8 cellular contexts compared by ENCODE assay signal in genomic region chr1:7953850-7954609, GRCh38. TPM values are rescaled to one million over a fixed set of nuclear protein-coding genes. Genes with fewer than 3 reads are reported as not detected.
DNase-seq lines count a peak whose midpoint lies in the region; ATAC-seq and TF ChIP-seq lines count a peak whose summit lies in the region.

No MANE protein-coding gene starts in this region.

- TF ChIP-seq CTCF in SK-N-SH (IDR thresholded peaks at IDR 0.05) = no peak
- TF ChIP-seq CTCF in prostate gland (IDR thresholded peaks at IDR 0.05) = peak in 1 of 4 experiments; percentile 25

- POLR2A ChIA-PET in SK-N-SH (lab: Yijun Ruan, JAX) = no interaction called here

- 6% methylated on average over 21 of the region's 65 CpGs for WGBS in SK-N-SH (ENCODE audit: low lambda C conversion rate)
- WGBS in prostate gland = 2% methylated on average over 58 of the region's 65 CpGs

- peak overlapping the region; percentile 96 for H3K27ac Mint-ChIP-seq in activated naive CD4-positive, alpha-beta T cell treated with anti-CD3 and anti-CD28 coated beads, Interleukin-2, amount 50 U/mL, for 24 hours

- H3K9me3 Mint-ChIP-seq in activated naive CD4-positive, alpha-beta T cell treated with anti-CD3 and anti-CD28 coated beads, Interleukin-2, amount 50 U/mL, for 24 hours = no peaks in the 10 kb centered on the region

- no peaks in the 10 kb centered on the region for H4K20me1 ChIP-seq in SK-N-SH (ENCODE audit: insufficient read depth)

- H3K9me2 ChIP-seq in SK-N-SH = no peaks in the 10 kb centered on the region

- H3K4me3 ChIP-seq in SK-N-SH (ENCODE audit: low read depth in 2 of 2, low read length in 1 of 2) (peak overlapping the region; percentile 56 to 58), prostate gland (peak overlapping the region; percentile 38 to 46)

- TF ChIP-seq EP300 in SK-N-SH (IDR thresholded peaks at IDR 0.05; ENCODE audit: borderline replicate concordance in 1 of 2, low read depth in 1 of 2, low read length in 1 of 2) = no peak

- CTCF ChIA-PET in SK-N-SH (lab: Yijun Ruan, JAX) = no interaction called here

- peak overlapping the region; percentile 97 for H2AFZ ChIP-seq in SK-N-SH (ENCODE audit: low read depth)

- peak overlapping the region in 1 of 2 experiments; percentile 87; a peak in 3 of 4 replicates for H3K27ac ChIP-seq in SK-N-SH (ENCODE audit: low read depth in 2 of 2, low read length in 1 of 2)
- peak overlapping the region; percentile 60 to 71 for H3K27ac ChIP-seq in prostate gland

- peak overlapping the region; percentile 43 for H3K9ac ChIP-seq in SK-N-SH

- DNase-seq in DMS79 treated with DMSO at 0.1 percent for 48 hours (lab: John Stamatoyannopoulos, UW) (peak; percentile 78), LHCN-M2 (ENCODE audit: low read depth) (peak; percentile 78), SK-N-SH (peak; percentile 96), glomerular visceral epithelial cell (ENCODE audit: extremely low spot score) (peak; percentile 89), prostate gland (ENCODE audit: low spot score) (peak; percentile 85), ureter (ENCODE audit: low spot score) (peak; percentile 95)

- H3K27me3 Mint-ChIP-seq in activated naive CD4-positive, alpha-beta T cell treated with anti-CD3 and anti-CD28 coated beads, Interleukin-2, amount 50 U/mL, for 24 hours = no peaks in the 10 kb centered on the region

- peak; percentile 58 for TF ChIP-seq POLR2A in prostate gland (IDR thresholded peaks at IDR 0.05)

- no peak for TF ChIP-seq RAD21 in SK-N-SH (IDR thresholded peaks at IDR 0.05; ENCODE audit: low read length)

- H3K4me3 Mint-ChIP-seq in activated naive CD4-positive, alpha-beta T cell treated with anti-CD3 and anti-CD28 coated beads, Interleukin-2, amount 50 U/mL, for 24 hours = peak overlapping the region; percentile 90

- ATAC-seq in GM21717 (IDR thresholded peaks at IDR 0.05; ENCODE audit: unreplicated experiment) = peak; percentile 94

- intact Hi-C loops in prostate gland (cut with DNase I) = no loop called here

- peaks cover 9% of the 10 kb centered on the region for H3F3A ChIP-seq in SK-N-SH (replicated peaks; ENCODE audit: insufficient read depth)

- H3K4me1 ChIP-seq in SK-N-SH (ENCODE audit: control insufficient read depth in 1 of 2, insufficient read depth in 2 of 2, low read depth in 1 of 2, low read length in 1 of 2) = peaks cover 0 to 6% of the 10 kb centered on the region in 2 experiments; a peak in 2 of 4 replicates
- H3K4me1 ChIP-seq in prostate gland (replicated peaks) = no peaks in the 10 kb centered on the region

- H3K36me3 ChIP-seq in SK-N-SH (replicated peaks in 1 of 2; ENCODE audit: control insufficient read depth in 1 of 2, insufficient read depth in 2 of 2, low read length in 1 of 2) (no peaks in the 10 kb centered on the region), prostate gland (no peaks in the 10 kb centered on the region)

- peaks cover 59% of the 10 kb centered on the region for H3K4me1 Mint-ChIP-seq in activated naive CD4-positive, alpha-beta T cell treated with anti-CD3 and anti-CD28 coated beads, Interleukin-2, amount 50 U/mL, for 24 hours

- no peaks in the 10 kb centered on the region for H3K79me2 ChIP-seq in SK-N-SH (ENCODE audit: insufficient read depth)

- H3K9me3 ChIP-seq in SK-N-SH (no peaks in the 10 kb centered on the region), prostate gland (no peaks in the 10 kb centered on the region)

- H3K4me2 ChIP-seq in SK-N-SH = peak overlapping the region; percentile 74

- H3K27me3 ChIP-seq in SK-N-SH (ENCODE audit: insufficient read depth) = no peaks in the 10 kb centered on the region
- H3K27me3 ChIP-seq in prostate gland (replicated peaks; ENCODE audit: insufficient read depth) = no peaks in the 10 kb centered on the region

- no peaks in the 10 kb centered on the region for H3K36me3 Mint-ChIP-seq in activated naive CD4-positive, alpha-beta T cell treated with anti-CD3 and anti-CD28 coated beads, Interleukin-2, amount 50 U/mL, for 24 hours

TF ChIP-seq in SK-N-SH, 30 proteins besides CTCF, POLR2A, EP300 and RAD21 (continues in another document):
- TF ChIP-seq RCOR1 (IDR thresholded peaks at IDR 0.05; ENCODE audit: low read length) = no peak
- no peak for TF ChIP-seq GATA2 (CRISPR knock-in tag; IDR thresholded peaks at IDR 0.05)
- TF ChIP-seq PBX3 (IDR thresholded peaks at IDR 0.05) = no peak
- TF ChIP-seq MEF2A (IDR thresholded peaks at IDR 0.05; ENCODE audit: borderline replicate concordance, low read depth) = no peak
- TF ChIP-seq GABPA (IDR thresholded peaks at IDR 0.05; ENCODE audit: low read depth) = peak; percentile 90
- TF ChIP-seq POLR2AphosphoS5 (IDR thresholded peaks at IDR 0.05; ENCODE audit: low read depth, low read length) = peak; percentile 80
- no peak for TF ChIP-seq USF1 (IDR thresholded peaks at IDR 0.05; ENCODE audit: borderline replicate concordance, low read depth)
- TF ChIP-seq FOXJ3 (CRISPR knock-in tag; IDR thresholded peaks at IDR 0.05) = no peak
- peak; percentile 9; the same call in 1 of the 2 replicates for TF ChIP-seq IRF3 (IDR thresholded peaks at IDR 0.05; ENCODE audit: low read depth, low read length)
- TF ChIP-seq SMC3 (IDR thresholded peaks at IDR 0.05; ENCODE audit: low read depth, low read length) = no peak
- TF ChIP-seq REST (IDR thresholded peaks at IDR 0.05; ENCODE audit: low read depth, low read length) = no peak

RNA-seq across cellular contexts. Expression of gene PARK7, which starts 7.5 kb away (rescaled TPM):
- total RNA-seq in LHCN-M2 (2014; rRNA removed) (257 and 295 TPM in 2 replicates), prostate gland (100 to 1,000 TPM; 156 to 284 TPM), ureter (271 TPM)
- polyA plus RNA-seq in LHCN-M2 (2012) = 562 TPM
- polyA plus RNA-seq in SK-N-SH (2012; rRNA removed) = 415 and 421 TPM in 2 replicates
- 512 and 679 TPM in 2 replicates for polyA plus RNA-seq in SK-N-SH (2012; cell fraction: cytosol; rRNA removed)
- 70.8 and 126 TPM in 2 replicates for polyA plus RNA-seq in SK-N-SH (2012; cell fraction: nucleus; rRNA removed)

RNA-seq across cellular contexts. Expression of gene TNFRSF9, which starts 13.4 kb away (rescaled TPM):
- 0.06 TPM in 1 of 2 replicates, not detected in the other for total RNA-seq in LHCN-M2 (2014; rRNA removed)
- polyA plus RNA-seq in LHCN-M2 (2012) = 0.10 TPM
- polyA plus RNA-seq in SK-N-SH (2012; rRNA removed) = 2.9 and 5.1 TPM in 2 replicates
- 3.1 and 3.8 TPM in 2 replicates for polyA plus RNA-seq in SK-N-SH (2012; cell fraction: cytosol; rRNA removed)
- 2.1 and 2.8 TPM in 2 replicates for polyA plus RNA-seq in SK-N-SH (2012; cell fraction: nucleus; rRNA removed)
- not detected for total RNA-seq in prostate gland
- total RNA-seq in ureter = 0.18 TPM
